26 cellular contexts compared by ENCODE assay signal in genomic region chr19:4494691-4495064, GRCh38. TPM values are rescaled to one million over a fixed set of nuclear protein-coding genes. Genes with fewer than 3 reads are reported as not detected.
"Had no signal": no experiment of that assay in that cellular context is flagged by ENCODE, and none has a peak within 500 bp of the region (broad histone marks: within the 10 kb centered on the region; RNA-seq: fewer than 3 reads in every experiment).

No MANE protein-coding gene starts in this region.

- H3K36me3 Mint-ChIP-seq: natural killer cell had no signal

- H3K79me2 ChIP-seq: hepatocyte had no signal

- H2AFZ ChIP-seq: hepatocyte, parathyroid adenoma had no signal

- ATAC-seq: gastrocnemius medialis, natural killer cell, sciatic nerve had no signal

- H3K27me3 ChIP-seq: dorsolateral prefrontal cortex, gastrocnemius medialis, heart left ventricle, hepatocyte, neutrophil, stomach, thyroid gland, vagina had no signal

- H3K9me3 Mint-ChIP-seq: memory B cell, natural killer cell had no signal

- H3K4me2 ChIP-seq: hepatocyte, smooth muscle cell had no signal

- H3K4me3 ChIP-seq: gastrocnemius medialis, heart left ventricle, hepatocyte, lung, smooth muscle cell, stomach, thyroid gland, vagina had no signal

- H3K27ac ChIP-seq: epithelial cell of prostate, gastrocnemius medialis, heart left ventricle, hepatocyte, neutrophil, parathyroid adenoma, stomach, thyroid gland, vagina had no signal

- H3K4me1 ChIP-seq: gastrocnemius medialis, heart left ventricle, parathyroid adenoma, stomach, thyroid gland, vagina had no signal

- H3K4me1 Mint-ChIP-seq: memory B cell, natural killer cell had no signal

- H3K27ac Mint-ChIP-seq: memory B cell, natural killer cell, progenitor cell of endocrine pancreas had no signal

- H3K9me3 ChIP-seq: gastrocnemius medialis, heart left ventricle, neutrophil, stomach, thyroid gland, vagina had no signal

- H3K27me3 Mint-ChIP-seq: memory B cell, progenitor cell of endocrine pancreas had no signal

- DNase-seq: dorsolateral prefrontal cortex; effector CD4-positive, alpha-beta T cell; foreskin fibroblast; gastrocnemius medialis; heart left ventricle; kidney; natural killer cell; stimulated activated CD4-positive, alpha-beta T cell treated with anti-CD3 and anti-CD28 coated beads, Interleukin-12 subunit alpha, Interleukin-12 subunit beta, amount 100 ng/mL, for 4 hours; stimulated activated CD4-positive, alpha-beta T cell treated with anti-CD3 and anti-CD28 coated beads, Interleukin-1b, Interleukin-23, amount 100 ng/mL, for 48 hours; stimulated activated CD4-positive, alpha-beta T cell treated with anti-CD3 and anti-CD28 coated beads, Interleukin-4, amount 100 ng/mL, for 1 hour; stimulated activated CD8-positive, alpha-beta memory T cell treated with anti-CD3 and anti-CD28 coated beads, Interleukin-4, amount 100 ng/mL, for 48 hours; stimulated activated naive CD4-positive, alpha-beta T cell treated with Interleukin-2 at 50 U/mL for 16 hours; stomach; thyroid gland; trophoblast cell had no signal

- FAIRE-seq: kidney had no signal

- H3K4me3 Mint-ChIP-seq: memory B cell, natural killer cell had no signal

- H3K9ac ChIP-seq: parathyroid adenoma had no signal

RNA-seq across cellular contexts. Expression of gene PLIN4, which starts 23.6 kb away (rescaled TPM):
- total RNA-seq: smooth muscle cell had no signal
- polyA plus RNA-seq: neural cell had no signal

RNA-seq across cellular contexts. Expression of gene PLIN5, which starts 40.3 kb away (rescaled TPM):
- total RNA-seq: smooth muscle cell had no signal
- polyA plus RNA-seq: smooth muscle cell had no signal

RNA-seq across cellular contexts. Expression of gene LRG1, which starts 45.2 kb away (rescaled TPM):
- total RNA-seq: smooth muscle cell had no signal
- polyA plus RNA-seq: neural cell, smooth muscle cell had no signal
